26 cellular contexts compared by ENCODE assay signal in the genomic region with DNA sequence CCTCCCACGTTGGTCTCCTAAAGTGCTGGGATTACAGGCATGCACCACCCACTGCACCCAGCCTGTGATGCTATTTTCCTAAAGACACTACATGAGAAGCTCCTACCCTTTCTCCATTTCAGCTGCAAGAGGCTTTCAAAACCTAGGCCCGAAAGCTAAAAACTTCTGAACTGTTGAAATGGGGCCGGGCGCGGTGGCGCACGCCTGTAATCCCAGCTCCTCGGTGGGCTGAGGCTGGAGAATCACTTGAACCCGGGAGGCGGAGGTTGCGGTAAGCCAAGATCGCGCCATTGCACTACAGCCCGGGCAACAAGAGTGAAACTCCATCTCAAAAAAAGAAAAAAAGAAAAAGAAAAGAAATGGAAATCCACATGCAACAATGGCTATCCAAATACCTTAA. TPM values are rescaled to one million over a fixed set of nuclear protein-coding genes. Genes with fewer than 3 reads are reported as not detected.
DNase-seq lines count a peak whose midpoint lies in the region; ATAC-seq, FAIRE-seq and TF ChIP-seq lines count a peak whose summit lies in the region.
"Had no signal": no experiment of that assay in that cellular context is flagged by ENCODE, and none has a peak within 500 bp of the region (broad histone marks: within the 10 kb centered on the region; RNA-seq: fewer than 3 reads in every experiment).

No MANE protein-coding gene starts in this region.

- in situ Hi-C loops in Panc1 (cut with HindIII; ENCODE audit: low pct_unique_long_range_greater_than_20kb, low sequenced_read_pairs), result no loop called here

- H2AFZ ChIP-seq in GM23338, result peak overlapping the region; percentile 98
- peak overlapping the region; percentile 82; the same call in 1 of the 2 replicates for H2AFZ ChIP-seq in KMS-11 (ENCODE audit: low read depth)
- no peak overlapping the region; the same call in 1 of the 2 replicates for H2AFZ ChIP-seq in H1 (ENCODE audit: low read length)

- H3K27ac Mint-ChIP-seq in GM23338, result no peak overlapping the region
- H3K27ac Mint-ChIP-seq: CD4-positive, alpha-beta memory T cell had no signal

- no peak for TF ChIP-seq CTCF in GM23338 (conservative IDR thresholded peaks at IDR 0.05; ENCODE audit: low read depth in 2 of 2)
- no peak for TF ChIP-seq CTCF in KMS-11 (conservative IDR thresholded peaks at IDR 0.05; ENCODE audit: low read depth, low read length)
- TF ChIP-seq CTCF in Panc1 (IDR thresholded peaks at IDR 0.05), result no peak
- no peak for TF ChIP-seq CTCF in H1 (IDR thresholded peaks at IDR 0.05; ENCODE audit: control extremely low read depth in 1 of 3, insufficient read depth in 1 of 3, low read depth in 1 of 3, low read length in 3 of 3)
- TF ChIP-seq CTCF in Peyer's patch (IDR thresholded peaks at IDR 0.05), result no peak

- no peak overlapping the region for H2BK5ac ChIP-seq in H1 (ENCODE audit: low read depth, low read length)

- no peak for TF ChIP-seq EP300 in H1 (IDR thresholded peaks at IDR 0.05; ENCODE audit: borderline replicate concordance in 1 of 2, low read depth in 2 of 2, low read length in 2 of 2)

- peak overlapping the region; percentile 9; the same call in 1 of the 2 replicates for H2BK20ac ChIP-seq in H1 (ENCODE audit: low read length)

- TF ChIP-seq POLR2A in H1 (IDR thresholded peaks at IDR 0.05; ENCODE audit: control extremely low read depth in 1 of 2, low read depth in 2 of 2, low read length in 2 of 2) (no peak), Peyer's patch (IDR thresholded peaks at IDR 0.05) (no peak)

- intact Hi-C loops in Panc1 (cut with micrococcal nuclease; ENCODE audit: unreplicated experiment), result loop anchor here (1.0 to 10.0 kb wide), 3 partner anchors 94 to 171 kb away; a partner anchor contains a TSS

- no peak overlapping the region for H3K18ac ChIP-seq in H1 (ENCODE audit: extremely low read depth, low read length)

- H3K4me3 ChIP-seq in GM23338, result no peak overlapping the region
- no peak overlapping the region for H3K4me3 ChIP-seq in KMS-11 (IDR thresholded peaks at IDR 0.05; ENCODE audit: insufficient read depth, low read depth, low read length)
- no peak overlapping the region for H3K4me3 ChIP-seq in Panc1 (ENCODE audit: low read depth in 2 of 2, low read length in 2 of 2)
- H3K4me3 ChIP-seq in H1 (ENCODE audit: extremely low read depth in 1 of 4, insufficient read depth in 2 of 4, low read depth in 3 of 4, low read length in 4 of 4), result no peak overlapping the region
- no peak overlapping the region for H3K4me3 ChIP-seq in Peyer's patch
- H3K4me3 ChIP-seq: BLaER1 had no signal

- no peak overlapping the region for H2BK120ac ChIP-seq in H1 (replicated peaks; ENCODE audit: low read depth, low read length)

- no TSS peak for BruUV-seq in Panc1 (replicated peaks; lab: Mats Ljungman, UMichigan)

- no peaks in the 10 kb centered on the region for H3K79me2 ChIP-seq in GM23338 (replicated peaks; ENCODE audit: insufficient read depth)
- H3K79me2 ChIP-seq in KMS-11 (ENCODE audit: insufficient read depth, low read depth), result no peaks in the 10 kb centered on the region
- no peaks in the 10 kb centered on the region for H3K79me2 ChIP-seq in H1 (ENCODE audit: control insufficient read depth in 1 of 2, insufficient read depth in 2 of 2, low read length in 2 of 2)

- H2AK5ac ChIP-seq in H1 (ENCODE audit: low read depth, low read length), result no peak overlapping the region

- H3K27me3 Mint-ChIP-seq in GM23338 (ENCODE audit: insufficient read depth, low read depth, poor library complexity), result peaks cover 2% of the 10 kb centered on the region
- H3K27me3 Mint-ChIP-seq: CD4-positive, alpha-beta memory T cell had no signal

- no peak overlapping the region for H3K27ac ChIP-seq in GM23338 (ENCODE audit: low read depth)
- H3K27ac ChIP-seq in KMS-11, result no peak overlapping the region
- H3K27ac ChIP-seq in Panc1 (ENCODE audit: low read length), result peak overlapping the region; percentile 62; the same call in 1 of the 2 replicates
- H3K27ac ChIP-seq in H1 (ENCODE audit: low read depth, low read length), result no peak overlapping the region
- H3K27ac ChIP-seq in Peyer's patch, result no peak overlapping the region
- H3K27ac ChIP-seq: BLaER1 had no signal

- H3K79me1 ChIP-seq in H1 (ENCODE audit: low read depth, low read length), result no peaks in the 10 kb centered on the region

- no peaks in the 10 kb centered on the region for H3K36me3 Mint-ChIP-seq in GM23338 (ENCODE audit: low read depth)
- H3K36me3 Mint-ChIP-seq: CD14-positive monocyte; CD4-positive, alpha-beta memory T cell; CD4-positive, CD25-positive, alpha-beta regulatory T cell; CD8-positive, alpha-beta memory T cell had no signal

- H3K9ac ChIP-seq in KMS-11 (no peak overlapping the region), H1 (replicated peaks in 1 of 4; ENCODE audit: extremely low read depth in 1 of 4, low read depth in 3 of 4, low read length in 3 of 4) (no peak overlapping the region)

- no peak overlapping the region for H2BK15ac ChIP-seq in H1 (ENCODE audit: low read length)

- H4K8ac ChIP-seq in H1 (ENCODE audit: extremely low read depth, insufficient read depth, low read length), result no peak overlapping the region

- no peak overlapping the region for H3K4me3 Mint-ChIP-seq in GM23338
- H3K4me3 Mint-ChIP-seq: CD14-positive monocyte; CD4-positive, CD25-positive, alpha-beta regulatory T cell had no signal

- CTCF ChIA-PET in Panc1 (lab: Charles Lee), result interaction anchor here (0.6 to 4.1 kb wide), 3 partner anchors 10 to 160 kb away, joined by 3 to 89 read pairs (median 5); no protein-coding TSS in a partner anchor
- CTCF ChIA-PET in H1 (lab: Charles Lee; ENCODE audit: partially characterized antibody), result interaction anchor here (0.6 to 5.8 kb wide), 25 partner anchors 9 to 185 kb away, joined by 3 to 319 read pairs (median 5); a partner anchor contains a TSS

- H3F3A ChIP-seq in GM23338 (replicated peaks; ENCODE audit: low read depth), result no peaks in the 10 kb centered on the region

- POLR2A ChIA-PET in Panc1 (lab: Charles Lee), result interaction anchor here (0.6 to 0.9 kb wide), 3 partner anchors 89 to 191 kb away, joined by 3 to 5 read pairs (median 4); no protein-coding TSS in a partner anchor
- POLR2A ChIA-PET in H1 (lab: Charles Lee; ENCODE audit: partially characterized antibody), result interaction anchor here (0.6 to 1.6 kb wide), 4 partner anchors 94 to 401 kb away, joined by 3 to 7 read pairs (median 3); no protein-coding TSS in a partner anchor

- TF ChIP-seq RAD21 in H1 (IDR thresholded peaks at IDR 0.05 in 1 of 2, conservative IDR thresholded peaks at IDR 0.05 in 1 of 2; ENCODE audit: low read depth in 2 of 2, low read length in 2 of 2), result no peak

- ATAC-seq in GM23338, result no peak
- ATAC-seq in Panc1, result no peak
- ATAC-seq in GM21825 (IDR thresholded peaks at IDR 0.05; ENCODE audit: unreplicated experiment), result no peak

- H3K27me3 ChIP-seq in GM23338 (ENCODE audit: insufficient read depth) (no peaks in the 10 kb centered on the region), KMS-11 (ENCODE audit: insufficient read depth, low read depth) (no peaks in the 10 kb centered on the region), Panc1 (ENCODE audit: control insufficient read depth, insufficient read depth, low read length) (no peaks in the 10 kb centered on the region), H1 (replicated peaks in 1 of 4; ENCODE audit: control insufficient read depth in 3 of 4, extremely low read depth in 1 of 4, insufficient read depth in 3 of 4, low read length in 3 of 4) (no peaks in the 10 kb centered on the region), Peyer's patch (no peaks in the 10 kb centered on the region)
- H3K27me3 ChIP-seq: BE2C, BLaER1 had no signal

- no peak overlapping the region for H2BK12ac ChIP-seq in H1 (ENCODE audit: low read depth, low read length)

- H3K4me1 Mint-ChIP-seq in GM23338, result peaks cover 8% of the 10 kb centered on the region

- no peak overlapping the region for H3K56ac ChIP-seq in H1 (replicated peaks; ENCODE audit: insufficient read length, low read depth, low read length)

- FAIRE-seq in H1 (lab: Jason Lieb, UNC), result no peak
- FAIRE-seq: A204.1, G401.6, GM12891 had no signal

- no peak overlapping the region for H3K23ac ChIP-seq in H1 (ENCODE audit: insufficient read length)

- H4K5ac ChIP-seq in H1 (ENCODE audit: insufficient read length, low read depth, low read length), result no peak overlapping the region

- H4K20me1 ChIP-seq in GM23338 (replicated peaks; ENCODE audit: insufficient read depth) (no peaks in the 10 kb centered on the region), KMS-11 (ENCODE audit: insufficient read depth) (no peaks in the 10 kb centered on the region), H1 (replicated peaks in 1 of 2; ENCODE audit: control insufficient read depth in 1 of 2, insufficient read depth in 2 of 2, low read length in 2 of 2) (no peaks in the 10 kb centered on the region)
- H4K20me1 ChIP-seq: BLaER1 had no signal

- peaks cover 1% of the 10 kb centered on the region for H3K4me1 ChIP-seq in GM23338 (ENCODE audit: insufficient read depth)
- H3K4me1 ChIP-seq in KMS-11 (ENCODE audit: low read depth, poor library complexity, severe bottlenecking), result peaks cover 23% of the 10 kb centered on the region
- peaks cover 19% of the 10 kb centered on the region for H3K4me1 ChIP-seq in Panc1 (ENCODE audit: control insufficient read depth, insufficient read depth, low read length)
- H3K4me1 ChIP-seq in H1 (replicated peaks in 1 of 4; ENCODE audit: control insufficient read depth in 3 of 4, insufficient read depth in 4 of 4, low read length in 3 of 4), result peaks cover 0 to 2% (median under 1%) of the 10 kb centered on the region in 4 experiments; a peak in 4 of 7 replicates
- H3K4me1 ChIP-seq in Peyer's patch, result peaks cover 0 to 3% (median 0%) of the 10 kb centered on the region in 4 donors
- H3K4me1 ChIP-seq: BE2C, BLaER1 had no signal

- H3K36me3 ChIP-seq in GM23338 (ENCODE audit: insufficient read depth) (no peaks in the 10 kb centered on the region), KMS-11 (ENCODE audit: insufficient read depth) (no peaks in the 10 kb centered on the region), Panc1 (ENCODE audit: control insufficient read depth, insufficient read depth, low read length) (no peaks in the 10 kb centered on the region), H1 (ENCODE audit: control insufficient read depth in 2 of 4, insufficient read depth in 4 of 4, low read length in 3 of 4) (no peaks in the 10 kb centered on the region), Peyer's patch (no peaks in the 10 kb centered on the region)
- H3K36me3 ChIP-seq: BE2C, BLaER1 had no signal

- no peak overlapping the region for H3K14ac ChIP-seq in H1 (ENCODE audit: insufficient read length)

- H3K9me3 Mint-ChIP-seq in GM23338, result no peaks in the 10 kb centered on the region
- H3K9me3 Mint-ChIP-seq: CD4-positive, alpha-beta memory T cell; CD4-positive, CD25-positive, alpha-beta regulatory T cell; CD8-positive, alpha-beta memory T cell had no signal

- H3K23me2 ChIP-seq in H1 (ENCODE audit: low read depth, low read length), result no peaks in the 10 kb centered on the region

- H3K4me2 ChIP-seq in GM23338 (no peak overlapping the region), KMS-11 (no peak overlapping the region), H1 (ENCODE audit: insufficient read depth in 1 of 2, low read depth in 2 of 2, low read length in 2 of 2) (no peak overlapping the region)

- H3K9me3 ChIP-seq in Panc1 (ENCODE audit: control insufficient read depth, insufficient read depth, low read depth, low read length), result no peaks in the 10 kb centered on the region
- no peaks in the 10 kb centered on the region for H3K9me3 ChIP-seq in H1 (ENCODE audit: insufficient read depth in 2 of 2, low read depth in 1 of 2, low read length in 1 of 2)
- H3K9me3 ChIP-seq in Peyer's patch, result no peaks in the 10 kb centered on the region
- H3K9me3 ChIP-seq: BE2C, BLaER1 had no signal

- H3K9me2 ChIP-seq in GM23338 (ENCODE audit: insufficient read depth), result no peaks in the 10 kb centered on the region

- H4K91ac ChIP-seq in H1 (replicated peaks; ENCODE audit: insufficient read length, low read length), result no peak overlapping the region

- 95% methylated on average over 14 of the region's 14 CpGs; no CpG with 5 or more reads in 1 of the 2 experiments for WGBS in H1 (ENCODE audit: extremely low coverage in 1 of 2, insufficient coverage in 1 of 2, insufficient read length in 1 of 2, insufficient replicate concordance in 2 of 2, low coverage in 1 of 2, low lambda C conversion rate in 2 of 2, missing lambda C conversion rate in 1 of 2), 2 experiments

- no peak overlapping the region for H3K4ac ChIP-seq in H1 (replicated peaks; ENCODE audit: insufficient read length, low read depth, low read length)

- DNase-seq in GM23338 (ENCODE audit: low spot score) (no peak), Panc1 (ENCODE audit: low read depth, low spot score) (no peak), H1 (ENCODE audit: low read depth in 1 of 2, low spot score in 2 of 2) (no peak), glomerular visceral epithelial cell (ENCODE audit: extremely low spot score) (no peak), T-helper 1 cell (no peak), Peyer's patch (no peak)
- DNase-seq: 8988T; ACHN; BE2C; C1 segment of cervical spinal cord; CD4-positive, alpha-beta memory T cell; CD4-positive, CD25-positive, alpha-beta regulatory T cell; CD8-positive, alpha-beta memory T cell; COR-L47; DMS 273 treated with DMSO at 0.1 percent for 48 hours; DMS153; DMS53; DMS79; GF-D8 had no signal

RNA-seq across cellular contexts. Expression of a gene that starts 18.1 kb away (rescaled TPM):
- 5.8 and 6.7 TPM in 2 replicates for total RNA-seq in GM23338 (2014; rRNA removed; shearing (Covaris generic))
- polyA plus RNA-seq in GM23338 (2016; fragmentation: Nextera tagmentation; extraction: Ambion mirVana), result 11.5 and 12.3 TPM in 2 replicates
- 183 TPM for total RNA-seq in Panc1 (2021; ENCODE audit: unreplicated experiment)
- 275 TPM for polyA plus RNA-seq in Panc1 (2012; ENCODE audit: insufficient read length)
- total RNA-seq in H1 (2021; fragmentation: NEBNext Ultra II Directional; extraction: Animal tissue kit (Norgen Biotek cat#: 25700)), result 16.9 and 17.6 TPM in 2 replicates
- polyA plus RNA-seq in H1 (2011; rRNA removed), result 8.9 and 9.4 TPM in 2 replicates
- polyA plus RNA-seq in H1 (2011; cell fraction: cytosol; rRNA removed), result 17.2 TPM
- 20.7 TPM for polyA plus RNA-seq in H1 (2011; cell fraction: nucleus; rRNA removed)
- 21.8 to 31.5 TPM (median 26.2 TPM) in 4 replicates for polyA plus RNA-seq in H1 (2012, experiment 1 of 2)
- polyA plus RNA-seq in H1 (2012, experiment 2 of 2), result 5.4 TPM
- polyA plus RNA-seq in H1 (2013, experiment 1 of 2), result 10.7 TPM
- polyA plus RNA-seq in H1 (2013, experiment 2 of 2), result 9.8 TPM
- polyA minus RNA-seq in H1 (2011; rRNA and poly(A)+ RNA removed), result 24.1 and 26.9 TPM in 2 replicates
- polyA minus RNA-seq in H1 (2011; cell fraction: cytosol; rRNA and poly(A)+ RNA removed), result 6.3 TPM
- polyA minus RNA-seq in H1 (2011; cell fraction: nucleus; rRNA and poly(A)+ RNA removed), result 9.0 TPM
- 100 to 1,000 TPM; 106 to 216 (median 156) TPM for total RNA-seq in Peyer's patch
